8 cellular contexts compared by ENCODE assay signal in genomic region chr14:106663805-106664410, GRCh38.
DNase-seq lines count a peak whose midpoint lies in the region; ATAC-seq and TF ChIP-seq lines count a peak whose summit lies in the region.
"Not testable (repeated sequence)": the region's sequence is repeated elsewhere in the genome, so short reads cannot be mapped to it uniquely, and the experiment has no call there.

No MANE protein-coding gene starts in this region.

- not testable (repeated sequence) for H3K27ac ChIP-seq in CD8-positive, alpha-beta memory T cell (ENCODE audit: low read depth, low read length); Karpas-422 (ENCODE audit: low read length); WERI-Rb-1

- peaks cover 12 to 20% (median 17%) of the 10 kb centered on the region in 3 donors for H3K4me1 Mint-ChIP-seq in CD8-positive, alpha-beta memory T cell
- H3K4me1 Mint-ChIP-seq in activated T-helper 1 cell treated with anti-CD3 and anti-CD28 coated beads, Interleukin-12 subunit alpha, Interleukin-12 subunit beta, Interleukin-2, Interleukin-4 antibody, amounts not matched to agents 30 ng/mL and 10 ng/mL and 1 ng/mL, durations not matched to agents 14 hours and 24 hours and 36 hours (ENCODE audit: low read depth) = peaks cover 12% of the 10 kb centered on the region
- H3K4me1 Mint-ChIP-seq in effector memory CD8-positive, alpha-beta T cell (ENCODE audit: low read depth in 2 of 2) = peaks cover 14 to 17% of the 10 kb centered on the region in 2 donors
- H3K4me1 Mint-ChIP-seq in neural crest cell = not testable (repeated sequence)

- not testable (repeated sequence) for H3K27me3 Mint-ChIP-seq in CD8-positive, alpha-beta memory T cell; effector memory CD8-positive, alpha-beta T cell; neural crest cell (ENCODE audit: low read depth)
- H3K27me3 Mint-ChIP-seq in activated T-helper 1 cell treated with anti-CD3 and anti-CD28 coated beads, Interleukin-12 subunit alpha, Interleukin-12 subunit beta, Interleukin-2, Interleukin-4 antibody, amounts not matched to agents 30 ng/mL and 10 ng/mL and 1 ng/mL, durations not matched to agents 14 hours and 24 hours and 36 hours (ENCODE audit: insufficient read depth) = peaks cover 31% of the 10 kb centered on the region

- H3K27me3 ChIP-seq in CD8-positive, alpha-beta memory T cell (ENCODE audit: insufficient read depth, low read length, poor library complexity, severe bottlenecking); Karpas-422 (ENCODE audit: low read length): not testable (repeated sequence)
- H3K27me3 ChIP-seq in WERI-Rb-1 (ENCODE audit: insufficient read depth, low read depth, severe bottlenecking) = peaks cover 12% of the 10 kb centered on the region

- not testable (repeated sequence) for H3K9ac ChIP-seq in Karpas-422 (ENCODE audit: low read length)

- ATAC-seq in GM21423 (IDR thresholded peaks at IDR 0.05; ENCODE audit: unreplicated experiment) = peak; percentile 66
- peak; percentile 49 for ATAC-seq in effector memory CD8-positive, alpha-beta T cell (replicated peaks)

- DNase-seq in CD8-positive, alpha-beta memory T cell = peak; percentile 25 to 70 (median 48)
- DNase-seq in Karpas-422 (peak; percentile 78), WERI-Rb-1 (peak; percentile 39)
- DNase-seq in activated T-helper 1 cell treated with anti-CD3 and anti-CD28 coated beads, Interleukin-12 subunit alpha, Interleukin-12 subunit beta, Interleukin-2, Interleukin-4 antibody, amounts not matched to agents 30 ng/mL and 10 ng/mL and 1 ng/mL, durations not matched to agents 14 hours and 24 hours and 36 hours (ENCODE audit: low spot score) = peak; percentile 76
- peak; percentile 65 to 70 (median 65) for DNase-seq in effector memory CD8-positive, alpha-beta T cell
- not testable (repeated sequence) for DNase-seq in neural crest cell (ENCODE audit: low read depth, low spot score)
- peak; percentile 56 for DNase-seq in stimulated activated CD8-positive, alpha-beta memory T cell treated with anti-CD3 and anti-CD28 coated beads, Interleukin-4, amount 100 ng/mL, for 24 hours (ENCODE audit: low read depth)

- H3K9me2 ChIP-seq in Karpas-422 (replicated peaks; ENCODE audit: insufficient read depth, low read length) = not testable (repeated sequence)

- CTCF ChIA-PET in CD8-positive, alpha-beta memory T cell (lab: Charles Lee) = interaction anchor here (0.7 to 1.6 kb wide), 3 partner anchors 12 to 16 kb away, joined by 3 to 4 read pairs (median 3); no protein-coding TSS in a partner anchor

- not testable (repeated sequence) for H3K36me3 Mint-ChIP-seq in CD8-positive, alpha-beta memory T cell; activated T-helper 1 cell treated with anti-CD3 and anti-CD28 coated beads, Interleukin-12 subunit alpha, Interleukin-12 subunit beta, Interleukin-2, Interleukin-4 antibody, amounts not matched to agents 30 ng/mL and 10 ng/mL and 1 ng/mL, durations not matched to agents 14 hours and 24 hours and 36 hours (ENCODE audit: low read depth); effector memory CD8-positive, alpha-beta T cell (ENCODE audit: insufficient read depth); neural crest cell (ENCODE audit: low read depth)

- TF ChIP-seq CTCF in WERI-Rb-1 (IDR thresholded peaks at IDR 0.05; ENCODE audit: low read depth, low read length) (peak; percentile 52), neural crest cell (conservative IDR thresholded peaks at IDR 0.05) (peak; percentile 29)

- not testable (repeated sequence) for H3K4me2 ChIP-seq in Karpas-422 (ENCODE audit: low read depth, low read length, poor library complexity, severe bottlenecking)

- POLR2A ChIA-PET in CD8-positive, alpha-beta memory T cell (lab: Charles Lee) = not testable (repeated sequence)

- not testable (repeated sequence) for H3K9me3 ChIP-seq in CD8-positive, alpha-beta memory T cell (ENCODE audit: low read length); WERI-Rb-1 (ENCODE audit: severe bottlenecking)
- peaks cover 29% of the 10 kb centered on the region for H3K9me3 ChIP-seq in Karpas-422 (ENCODE audit: low read length)

- H3K4me1 ChIP-seq in CD8-positive, alpha-beta memory T cell (ENCODE audit: insufficient read depth, low read length); Karpas-422 (ENCODE audit: low read length): not testable (repeated sequence)

- not testable (repeated sequence) for H3K79me2 ChIP-seq in Karpas-422 (ENCODE audit: low read length)

- not testable (repeated sequence) for H4K20me1 ChIP-seq in Karpas-422 (ENCODE audit: insufficient read depth, low read depth, low read length)

- H3K9me3 Mint-ChIP-seq in CD8-positive, alpha-beta memory T cell; activated T-helper 1 cell treated with anti-CD3 and anti-CD28 coated beads, Interleukin-12 subunit alpha, Interleukin-12 subunit beta, Interleukin-2, Interleukin-4 antibody, amounts not matched to agents 30 ng/mL and 10 ng/mL and 1 ng/mL, durations not matched to agents 14 hours and 24 hours and 36 hours; effector memory CD8-positive, alpha-beta T cell; neural crest cell: not testable (repeated sequence)

- intact Hi-C loops in activated T-helper 1 cell treated with anti-CD3 and anti-CD28 coated beads, Interleukin-12 subunit alpha, Interleukin-12 subunit beta, Interleukin-2, Interleukin-4 antibody, amounts not matched to agents 30 ng/mL and 10 ng/mL and 1 ng/mL, durations not matched to agents 14 hours and 24 hours and 36 hours (cut with micrococcal nuclease) = loop anchor here (5.0 kb wide), 1 partner anchor 357 kb away; no protein-coding TSS in a partner anchor

- not testable (repeated sequence) for H3K36me3 ChIP-seq in CD8-positive, alpha-beta memory T cell (ENCODE audit: insufficient read depth, low read length); Karpas-422 (ENCODE audit: insufficient read depth, low read length); WERI-Rb-1

- H2AFZ ChIP-seq in Karpas-422 (ENCODE audit: low read length) = not testable (repeated sequence)

- peak overlapping the region in 2 of 8 donors; percentile 28 to 80 for H3K27ac Mint-ChIP-seq in CD8-positive, alpha-beta memory T cell
- not testable (repeated sequence) for H3K27ac Mint-ChIP-seq in activated T-helper 1 cell treated with anti-CD3 and anti-CD28 coated beads, Interleukin-12 subunit alpha, Interleukin-12 subunit beta, Interleukin-2, Interleukin-4 antibody, amounts not matched to agents 30 ng/mL and 10 ng/mL and 1 ng/mL, durations not matched to agents 14 hours and 24 hours and 36 hours; neural crest cell (ENCODE audit: unreplicated experiment)
- H3K27ac Mint-ChIP-seq in effector memory CD8-positive, alpha-beta T cell = peak overlapping the region; percentile 26 to 69

- not testable (repeated sequence) for H3K4me3 ChIP-seq in CD8-positive, alpha-beta memory T cell (ENCODE audit: low read length); WERI-Rb-1 (ENCODE audit: low read depth, low read length)
- H3K4me3 ChIP-seq in Karpas-422 (ENCODE audit: low read length) = peak overlapping the region; percentile 41; the same call in 1 of the 2 replicates

- not testable (repeated sequence) for H3K4me3 Mint-ChIP-seq in CD8-positive, alpha-beta memory T cell; activated T-helper 1 cell treated with anti-CD3 and anti-CD28 coated beads, Interleukin-12 subunit alpha, Interleukin-12 subunit beta, Interleukin-2, Interleukin-4 antibody, amounts not matched to agents 30 ng/mL and 10 ng/mL and 1 ng/mL, durations not matched to agents 14 hours and 24 hours and 36 hours; neural crest cell
- peak overlapping the region in 1 of 2 donors; percentile 26 for H3K4me3 Mint-ChIP-seq in effector memory CD8-positive, alpha-beta T cell
